8 cellular contexts compared by ENCODE assay signal in genomic region chr9:114587345-114588149, GRCh38. TPM values are rescaled to one million over a fixed set of nuclear protein-coding genes. Genes with fewer than 3 reads are reported as not detected.
DNase-seq lines count a peak whose midpoint lies in the region; ATAC-seq and TF ChIP-seq lines count a peak whose summit lies in the region.

TSS of gene ATP6V1G1 (plus strand) at chr9:114587769. CDS start at chr9:114587839, 70 bp downstream.

- peak; percentile 96 for DNase-seq in NCI-H748 treated with DMSO at 0.1 percent for 48 hours (lab: John Stamatoyannopoulos, UW)
- DNase-seq in activated CD4-positive, alpha-beta T cell treated with anti-CD3 and anti-CD28 coated beads, Interleukin-2, amount 50 U/mL, for 24 hours (ENCODE audit: low read depth in 1 of 2, low spot score in 1 of 2), result peak; percentile 93 to 99
- DNase-seq in dermis blood vessel endothelial cell, result peak; percentile 100
- DNase-seq in left lung, result peak; percentile 100
- DNase-seq in stimulated activated CD4-positive, alpha-beta T cell treated with anti-CD3 and anti-CD28 coated beads, Interleukin-2, amount 100 ng/mL, for 48 hours, result peak; percentile 98 to 99

- H3K27ac ChIP-seq in C4-2B (peak within 1 kb of the TSS; percentile 90), left lung (peak within 1 kb of the TSS; percentile 88 to 91)

- H3K36me3 ChIP-seq in left lung, result peaks cover 0 to 1% of the 10 kb centered on the region in 2 donors

- ATAC-seq in GM19372 (IDR thresholded peaks at IDR 0.05; ENCODE audit: low read depth, unreplicated experiment) (peak; percentile 96), HG03558 (IDR thresholded peaks at IDR 0.05; ENCODE audit: extremely low read depth, unreplicated experiment) (peak; percentile 88), left lung (peak; percentile 98)

- peak within 1 kb of the TSS; percentile 81 to 90 for H3K4me3 ChIP-seq in left lung

- H3K9me3 ChIP-seq in left lung, result no peaks in the 10 kb centered on the region

- TF ChIP-seq CTCF in C4-2B (conservative IDR thresholded peaks at IDR 0.05) (no peak; the same call in 1 of the 2 replicates), left lung (IDR thresholded peaks at IDR 0.05) (no peak)

- intact Hi-C loops in left lung (cut with DNase I), result no loop called here

- H3K4me1 ChIP-seq in left lung, result peaks cover 25 to 42% of the 10 kb centered on the region in 2 donors

- no peaks in the 10 kb centered on the region for H3K27me3 ChIP-seq in left lung

RNA-seq across cellular contexts. Expression of gene ATP6V1G1, which starts in this region (rescaled TPM):
- total RNA-seq in dermis blood vessel endothelial cell (119 and 176 TPM in 2 replicates), left lung (10 to 100 TPM; 96.6 to 99.9 TPM)

Comparison
In these comparisons a context has a peak if more than half of its experiments do, and no peak if none do; other contexts are left out.
1. Peak in every context shown above with its lines: DNase-seq, ATAC-seq, H3K4me3 ChIP-seq and H3K27ac ChIP-seq.